ENCODE assay signal across 22 cellular contexts in the genomic region with DNA sequence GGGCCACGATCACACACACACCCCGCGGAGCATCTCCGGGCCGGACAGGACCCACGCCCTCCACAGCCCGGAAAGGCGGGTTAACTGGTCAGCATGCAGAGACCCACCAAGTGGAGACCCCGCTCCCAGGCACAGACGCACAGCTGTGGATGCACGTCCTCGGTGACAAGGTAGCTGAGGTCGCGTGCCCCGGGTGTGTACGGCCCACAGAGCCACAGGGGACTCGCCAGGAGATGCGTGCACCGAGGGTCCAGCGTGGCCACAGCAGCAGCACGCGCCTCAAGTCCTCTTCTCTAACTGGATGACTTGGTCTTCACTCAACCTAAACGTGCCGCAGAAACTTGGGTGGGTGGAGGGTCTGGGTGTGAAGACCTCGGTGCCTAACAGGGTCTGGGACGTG. TPM values are rescaled to one million over a fixed set of nuclear protein-coding genes. Genes with fewer than 3 reads are reported as not detected.
"Had no signal": no experiment of that assay in that cellular context is flagged by ENCODE, and none has a peak within 500 bp of the region (broad histone marks: within the 10 kb centered on the region; RNA-seq: fewer than 3 reads in every experiment).

No MANE protein-coding gene starts in this region.

- ATAC-seq: left lobe of liver; mucosa of descending colon; stimulated activated naive CD8-positive, alpha-beta T cell treated with anti-CD3 and anti-CD28 coated beads, Interleukin-15, Interleukin-2, amounts not matched to agents 100 U/mL and 50 U/mL, for 24 hours had no signal

- H3K4me3 ChIP-seq: dorsolateral prefrontal cortex, mucosa of descending colon, suprapubic skin, transverse colon, vagina had no signal

- H3K27ac ChIP-seq: dorsolateral prefrontal cortex, epithelial cell of prostate, suprapubic skin, transverse colon, vagina had no signal

- H3K27me3 ChIP-seq: dorsolateral prefrontal cortex, suprapubic skin, transverse colon, vagina had no signal

- H3K36me3 ChIP-seq: suprapubic skin, transverse colon, vagina had no signal

- H3K9me3 ChIP-seq: mucosa of descending colon, suprapubic skin, transverse colon, vagina had no signal

- FAIRE-seq: colon, islet of Langerhans had no signal

- DNase-seq: activated CD4-positive, alpha-beta T cell treated with anti-CD3 and anti-CD28 coated beads for 1 hour; activated CD4-positive, alpha-beta T cell treated with anti-CD3 and anti-CD28 coated beads, Interleukin-2, amount 50 U/mL, for 48 hours; activated naive CD4-positive, alpha-beta T cell treated with Interleukin-2 at 50 U/mL for 16 hours; activated T-cell treated with anti-CD3 and anti-CD28 coated beads, Interleukin-2, amount 50 U/mL, for 24 hours; central memory CD4-positive, alpha-beta T cell; dorsolateral prefrontal cortex; endodermal cell; foreskin fibroblast; hippocampal formation; mucosa of descending colon; naive B cell; stimulated activated naive CD8-positive, alpha-beta T cell treated with anti-CD3 and anti-CD28 coated beads, Interleukin-15, Interleukin-2, amounts not matched to agents 100 U/mL and 50 U/mL, for 24 hours; T-helper 1 cell; transverse colon had no signal

- H3K4me1 ChIP-seq: suprapubic skin, transverse colon, vagina had no signal

RNA-seq across cellular contexts. Expression of a gene that starts 5.5 kb away (rescaled TPM):
- total RNA-seq: activated naive CD8-positive, alpha-beta T cell treated with anti-CD3 and anti-CD28 coated beads, Interleukin-2, amount 10 ng/mL, durations not matched to agents 7 days and 5 days; activated T-helper 2 cell treated with anti-CD3 and anti-CD28 coated beads, Interferon-gamma antibody, Interleukin-2, Interleukin-4, amounts not matched to agents 10 μg/mL and 5 μg/mL and 100 μg/mL, durations not matched to agents 14 hours and 24 hours and 36 hours had no signal
